8 cellular contexts compared by ENCODE assay signal in the genomic region with DNA sequence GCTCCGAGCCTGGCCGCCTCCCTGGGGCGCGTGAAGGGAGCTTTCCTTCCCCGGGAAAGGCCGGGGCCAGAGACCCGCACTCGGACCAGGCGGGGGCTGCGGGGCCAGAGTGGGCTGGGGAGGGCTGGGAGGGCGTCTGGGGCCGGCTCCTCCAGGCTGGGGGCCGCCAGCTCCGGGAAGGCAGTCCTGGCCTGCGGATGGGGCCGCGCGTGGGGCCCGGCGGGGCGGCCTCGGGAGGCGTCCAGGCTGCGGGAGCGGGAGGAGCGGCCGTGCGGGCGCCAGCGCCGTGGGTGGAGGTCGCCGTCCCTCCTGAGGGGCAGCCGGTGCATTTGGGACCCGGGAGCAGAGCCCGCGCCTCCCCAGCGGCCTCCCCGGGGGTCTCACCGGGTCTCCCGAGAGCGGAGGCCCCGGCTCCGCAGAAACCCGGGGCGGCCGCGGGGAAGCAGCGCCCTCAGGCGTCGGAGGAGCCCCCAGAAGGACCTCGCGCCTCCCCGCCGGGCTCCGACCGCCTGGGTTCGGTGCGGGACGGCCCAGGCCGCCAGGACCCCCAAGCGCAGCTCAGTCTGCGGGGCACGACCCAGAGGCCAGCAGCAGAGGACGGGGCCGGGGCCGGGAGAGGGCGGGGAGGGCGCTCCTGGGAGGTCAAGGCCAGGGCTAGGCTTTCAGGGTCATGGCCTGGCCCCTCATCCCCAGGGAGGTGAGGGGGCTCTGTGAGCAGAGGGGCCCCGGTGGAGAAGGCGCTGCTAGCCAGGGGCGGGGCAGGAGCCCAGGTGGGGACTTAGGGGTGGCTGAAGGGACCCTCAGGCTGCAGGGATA. TPM values are rescaled to one million over a fixed set of nuclear protein-coding genes. Genes with fewer than 3 reads are reported as not detected.
A peak's percentile ranks its signal among the peaks of the same experiment; 100 is the strongest.
DNase-seq lines count a peak whose midpoint lies in the region; ATAC-seq and TF ChIP-seq lines count a peak whose summit lies in the region.

No MANE protein-coding gene starts in this region.

- DNase-seq in GDM1 (lab: John Stamatoyannopoulos, UW): peak; percentile 12
- DNase-seq in NCI-H2171 treated with DMSO at 0.1 percent for 48 hours (lab: John Stamatoyannopoulos, UW): peak; percentile 33
- peak; percentile 49 for DNase-seq in activated T-helper 2 cell treated with anti-CD3 and anti-CD28 coated beads, Interferon-gamma antibody, Interleukin-2, Interleukin-4, amounts not matched to agents 10 μg/mL and 5 μg/mL and 100 μg/mL, durations not matched to agents 14 hours and 24 hours and 36 hours (ENCODE audit: low spot score)
- peak; percentile 74 for DNase-seq in Right ventricle myocardium superior
- DNase-seq in gastrocnemius medialis: no peak
- no peak for DNase-seq in RKO (ENCODE audit: low spot score)

- no peaks in the 10 kb centered on the region for H3K27me3 Mint-ChIP-seq in activated T-helper 2 cell treated with anti-CD3 and anti-CD28 coated beads, Interferon-gamma antibody, Interleukin-2, Interleukin-4, amounts not matched to agents 10 μg/mL and 5 μg/mL and 100 μg/mL, durations not matched to agents 14 hours and 24 hours and 36 hours (ENCODE audit: low read depth)

- H3K4me3 Mint-ChIP-seq in activated T-helper 2 cell treated with anti-CD3 and anti-CD28 coated beads, Interferon-gamma antibody, Interleukin-2, Interleukin-4, amounts not matched to agents 10 μg/mL and 5 μg/mL and 100 μg/mL, durations not matched to agents 14 hours and 24 hours and 36 hours (ENCODE audit: low read depth): peak overlapping the region; percentile 62

- intact Hi-C loops in activated T-helper 2 cell treated with anti-CD3 and anti-CD28 coated beads, Interferon-gamma antibody, Interleukin-2, Interleukin-4, amounts not matched to agents 10 μg/mL and 5 μg/mL and 100 μg/mL, durations not matched to agents 14 hours and 24 hours and 36 hours (cut with micrococcal nuclease): loop anchor here (2.0 kb wide), 1 partner anchor 40 kb away; no protein-coding TSS in a partner anchor
- intact Hi-C loops in Right ventricle myocardium superior (cut with DNase I): loop anchor here (2.0 kb wide), 1 partner anchor 40 kb away; no protein-coding TSS in a partner anchor
- intact Hi-C loops in gastrocnemius medialis (cut with DNase I; ENCODE audit: low total_unique reads): loop anchor here (2.0 to 10.0 kb wide), 2 partner anchors 40 to 428 kb away; no protein-coding TSS in a partner anchor

- H3K9me3 ChIP-seq in gastrocnemius medialis: no peaks in the 10 kb centered on the region

- H3K9me3 Mint-ChIP-seq in activated T-helper 2 cell treated with anti-CD3 and anti-CD28 coated beads, Interferon-gamma antibody, Interleukin-2, Interleukin-4, amounts not matched to agents 10 μg/mL and 5 μg/mL and 100 μg/mL, durations not matched to agents 14 hours and 24 hours and 36 hours: no peaks in the 10 kb centered on the region

- peak; percentile 73 for ATAC-seq in Right ventricle myocardium superior (ENCODE audit: poor library complexity)
- ATAC-seq in gastrocnemius medialis: peak in 1 of 2 donors; percentile 51
- no peak for ATAC-seq in HG03378 (IDR thresholded peaks at IDR 0.05; ENCODE audit: unreplicated experiment)
- ATAC-seq in HG03520 (IDR thresholded peaks at IDR 0.05; ENCODE audit: unreplicated experiment): no peak

- H3K36me3 ChIP-seq in gastrocnemius medialis: no peaks in the 10 kb centered on the region

- peaks cover 39 to 54% (median 53%) of the 10 kb centered on the region in 3 donors for H3K27me3 ChIP-seq in gastrocnemius medialis

- peak overlapping the region; percentile 31 to 46 (median 40) for H3K4me3 ChIP-seq in gastrocnemius medialis

- peaks cover 0 to 19% of the 10 kb centered on the region in 2 donors for H3K4me1 ChIP-seq in gastrocnemius medialis

- H3K27ac Mint-ChIP-seq in activated T-helper 2 cell treated with anti-CD3 and anti-CD28 coated beads, Interferon-gamma antibody, Interleukin-2, Interleukin-4, amounts not matched to agents 10 μg/mL and 5 μg/mL and 100 μg/mL, durations not matched to agents 14 hours and 24 hours and 36 hours: no peak overlapping the region

- H3K27ac ChIP-seq in gastrocnemius medialis: no peak overlapping the region

- no peaks in the 10 kb centered on the region for H3K36me3 Mint-ChIP-seq in activated T-helper 2 cell treated with anti-CD3 and anti-CD28 coated beads, Interferon-gamma antibody, Interleukin-2, Interleukin-4, amounts not matched to agents 10 μg/mL and 5 μg/mL and 100 μg/mL, durations not matched to agents 14 hours and 24 hours and 36 hours (ENCODE audit: low read depth)

- peak; percentile 37 to 54 (median 50) for TF ChIP-seq CTCF in gastrocnemius medialis (IDR thresholded peaks at IDR 0.05 in 4 of 5, conservative IDR thresholded peaks at IDR 0.05 in 1 of 5)

- in situ Hi-C loops in gastrocnemius medialis (cut with MboI; ENCODE audit: low sequenced_read_pairs in 4 of 4): loop anchor here in 2 of 4 donors (10.0 to 25.0 kb wide), 2 partner anchors 138 to 355 kb away; a partner anchor contains a TSS

- TF ChIP-seq POLR2A in gastrocnemius medialis (IDR thresholded peaks at IDR 0.05): no peak

- H3K4me1 Mint-ChIP-seq in activated T-helper 2 cell treated with anti-CD3 and anti-CD28 coated beads, Interferon-gamma antibody, Interleukin-2, Interleukin-4, amounts not matched to agents 10 μg/mL and 5 μg/mL and 100 μg/mL, durations not matched to agents 14 hours and 24 hours and 36 hours (ENCODE audit: low read depth): peaks cover 34% of the 10 kb centered on the region

RNA-seq across cellular contexts. Expression of a gene that starts 7.3 kb away (rescaled TPM):
- total RNA-seq in activated T-helper 2 cell treated with anti-CD3 and anti-CD28 coated beads, Interferon-gamma antibody, Interleukin-2, Interleukin-4, amounts not matched to agents 10 μg/mL and 5 μg/mL and 100 μg/mL, durations not matched to agents 14 hours and 24 hours and 36 hours: 65.8 and 72.6 TPM in 2 replicates
- total RNA-seq in Right ventricle myocardium superior (77.4 TPM), gastrocnemius medialis (10 to 100 TPM; 23.7 to 37.6 (median 25.8) TPM)

RNA-seq across cellular contexts. Expression of a gene that starts 11.9 kb away (rescaled TPM):
- total RNA-seq in activated T-helper 2 cell treated with anti-CD3 and anti-CD28 coated beads, Interferon-gamma antibody, Interleukin-2, Interleukin-4, amounts not matched to agents 10 μg/mL and 5 μg/mL and 100 μg/mL, durations not matched to agents 14 hours and 24 hours and 36 hours: 210 and 212 TPM in 2 replicates
- total RNA-seq in Right ventricle myocardium superior: 23.8 TPM
- 10 to 100 TPM; 10.9 to 41.7 (median 27.4) TPM for total RNA-seq in gastrocnemius medialis

RNA-seq across cellular contexts. Expression of a gene that starts 59.1 kb away (rescaled TPM):
- total RNA-seq in activated T-helper 2 cell treated with anti-CD3 and anti-CD28 coated beads, Interferon-gamma antibody, Interleukin-2, Interleukin-4, amounts not matched to agents 10 μg/mL and 5 μg/mL and 100 μg/mL, durations not matched to agents 14 hours and 24 hours and 36 hours: 48.1 and 48.3 TPM in 2 replicates
- total RNA-seq in Right ventricle myocardium superior (133 TPM), gastrocnemius medialis (100 to 1,000 TPM; 116 to 217 (median 127) TPM)

Comparison
In these comparisons a context has a peak if more than half of its experiments do, and no peak if none do; other contexts are left out.
1. DNase-seq: peak in GDM1 (single experiment), NCI-H2171 treated with DMSO at 0.1 percent for 48 hours (single experiment), activated T-helper 2 cell treated with anti-CD3 and anti-CD28 coated beads, Interferon-gamma antibody, Interleukin-2, Interleukin-4, amounts not matched to agents 10 μg/mL and 5 μg/mL and 100 μg/mL, durations not matched to agents 14 hours and 24 hours and 36 hours (single experiment) and Right ventricle myocardium superior (single experiment); none in gastrocnemius medialis (0 of 2) and RKO (single experiment).